9 cellular contexts compared by ENCODE assay signal in genomic region chr2:218886461-218886947, GRCh38. TPM values are rescaled to one million over a fixed set of nuclear protein-coding genes. Genes with fewer than 3 reads are reported as not detected.
DNase-seq lines count a peak whose midpoint lies in the region; ATAC-seq and TF ChIP-seq lines count a peak whose summit lies in the region.
"Had no signal": no experiment of that assay in that cellular context is flagged by ENCODE, and none has a peak within 500 bp of the region (broad histone marks: within the 10 kb centered on the region; RNA-seq: fewer than 3 reads in every experiment).

No MANE protein-coding gene starts in this region.

- no peak for TF ChIP-seq POLR2A in GM18505 (IDR thresholded peaks at IDR 0.05; ENCODE audit: borderline replicate concordance, extremely low read depth, insufficient read depth, insufficient read length)

- intact Hi-C loops in cardiac septum (cut with DNase I) = no loop called here

- ATAC-seq in GM18505 (IDR thresholded peaks at IDR 0.05; ENCODE audit: unreplicated experiment) = peak; percentile 22
- ATAC-seq in HG02610 (IDR thresholded peaks at IDR 0.05; ENCODE audit: unreplicated experiment) = peak; percentile 6
- no peak for ATAC-seq in GM21619 (IDR thresholded peaks at IDR 0.05; ENCODE audit: unreplicated experiment)
- no peak for ATAC-seq in GM21515 (IDR thresholded peaks at IDR 0.05; ENCODE audit: unreplicated experiment)

- peak; percentile 74 for DNase-seq in NCI-H2196 treated with DMSO at 0.1 percent for 48 hours (lab: John Stamatoyannopoulos, UW; ENCODE audit: unreplicated experiment)
- peak; percentile 57 for DNase-seq in midbrain (lab: John Stamatoyannopoulos, UW)
- no peak for DNase-seq in cardiac septum (ENCODE audit: low spot score)
- DNase-seq in dedifferentiated amniotic fluid mesenchymal stem cell (ENCODE audit: extremely low spot score) = no peak
- DNase-seq: SW 1271 had no signal

RNA-seq across cellular contexts. Expression of gene WNT10A, which starts 5.9 kb away (rescaled TPM):
- not detected for total RNA-seq in cardiac septum

RNA-seq across cellular contexts. Expression of gene WNT6, which starts 26.9 kb away (rescaled TPM):
- 0.46 TPM for total RNA-seq in cardiac septum

RNA-seq across cellular contexts. Expression of gene PRKAG3, which starts 54.9 kb away (rescaled TPM):
- 0.13 TPM for total RNA-seq in cardiac septum

Comparison
In these comparisons a context has a peak if more than half of its experiments do, and no peak if none do; other contexts are left out.
1. ATAC-seq: peak in GM18505 (single experiment) and HG02610 (single experiment); none in GM21619 (single experiment) and GM21515 (single experiment).
2. DNase-seq: peak in NCI-H2196 treated with DMSO at 0.1 percent for 48 hours (single experiment) and midbrain (single experiment); none in cardiac septum (single experiment) and dedifferentiated amniotic fluid mesenchymal stem cell (single experiment).